8 cellular contexts compared by ENCODE assay signal in the genomic region with DNA sequence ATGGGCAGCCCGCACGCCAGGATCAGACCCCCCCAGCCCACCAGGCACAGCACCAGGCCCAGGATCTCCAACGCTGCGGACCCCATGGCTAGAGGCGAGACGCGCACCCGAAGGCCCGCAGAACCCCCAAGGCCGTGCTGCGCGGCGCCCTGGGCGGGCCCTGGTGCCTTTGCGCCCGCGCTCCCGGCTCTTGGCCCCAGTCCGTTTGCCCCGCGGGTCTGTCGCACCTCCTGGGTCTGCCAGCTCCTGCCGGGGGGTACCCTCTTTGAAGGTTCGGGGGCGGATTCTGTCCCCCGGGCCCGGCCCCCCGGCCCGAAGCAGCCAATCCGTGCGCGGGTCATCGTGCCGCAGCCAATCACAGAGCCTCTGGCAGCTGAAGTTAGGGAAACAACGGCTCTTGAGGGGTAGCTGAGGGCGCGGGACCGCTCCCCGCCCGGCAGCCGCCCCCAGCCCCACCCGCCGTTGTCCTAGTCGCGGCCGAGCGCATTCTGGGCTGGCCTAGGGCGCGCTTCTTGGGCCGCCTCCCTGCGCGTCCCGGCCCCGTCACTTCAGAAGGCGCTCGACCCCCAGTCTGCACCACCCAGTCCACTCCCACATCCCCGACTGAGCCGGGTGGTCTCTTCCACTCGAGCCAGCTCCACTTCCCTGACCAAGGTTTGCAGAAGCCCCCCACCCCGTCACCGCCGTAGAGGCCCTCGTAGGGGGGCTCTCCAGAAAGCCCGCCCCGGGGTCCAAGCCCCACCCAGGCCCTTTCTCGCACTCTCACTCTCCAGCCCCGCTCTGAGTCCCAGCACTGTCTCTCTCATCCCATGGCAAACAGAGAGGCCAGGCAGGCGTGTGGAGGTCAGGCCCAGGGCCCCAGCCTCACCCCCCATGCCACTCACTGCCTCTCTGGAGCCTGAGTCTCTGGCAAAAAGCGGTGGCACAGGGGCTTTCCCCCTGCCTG. TPM values are rescaled to one million over a fixed set of nuclear protein-coding genes. Genes with fewer than 3 reads are reported as not detected.
DNase-seq lines count a peak whose midpoint lies in the region; ATAC-seq and FAIRE-seq lines count a peak whose summit lies in the region.

A gene with protein sequence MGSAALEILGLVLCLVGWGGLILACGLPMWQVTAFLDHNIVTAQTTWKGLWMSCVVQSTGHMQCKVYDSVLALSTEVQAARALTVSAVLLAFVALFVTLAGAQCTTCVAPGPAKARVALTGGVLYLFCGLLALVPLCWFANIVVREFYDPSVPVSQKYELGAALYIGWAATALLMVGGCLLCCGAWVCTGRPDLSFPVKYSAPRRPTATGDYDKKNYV (minus strand): TSS at position 241 of the 946 bp plus-strand sequence. CDS start 155 bp downstream, at position 86.

- WGBS in small intestine, 3 donors, result 4 to 8% (median 5%) methylated on average over 54 to 69 of the region's 69 CpGs

- peak within 1 kb of the TSS; percentile 36 for H3K27ac ChIP-seq in angular gyrus (ENCODE audit: low read depth, low read length)
- H3K27ac ChIP-seq in small intestine (ENCODE audit: low read depth in 1 of 2, low read length in 1 of 2), result peak within 1 kb of the TSS in 1 of 2 donors; percentile 42

- peak within 1 kb of the TSS; percentile 28 for H3K4me3 ChIP-seq in iPS-11a (ENCODE audit: low read depth, low read length)
- peak within 1 kb of the TSS in 1 of 2 donors; percentile 23 for H3K4me3 ChIP-seq in small intestine (ENCODE audit: low read depth in 1 of 2, low read length in 2 of 2)

- ATAC-seq in GM19351 (IDR thresholded peaks at IDR 0.05; ENCODE audit: unreplicated experiment) (no peak), HG03196 (IDR thresholded peaks at IDR 0.05; ENCODE audit: unreplicated experiment) (no peak), GM18873 (IDR thresholded peaks at IDR 0.05; ENCODE audit: low FRiP score, unreplicated experiment) (no peak)

- peaks cover 3 to 20% of the 10 kb centered on the region in 2 donors for H3K27me3 ChIP-seq in small intestine (ENCODE audit: control insufficient read depth in 2 of 2, insufficient read depth in 2 of 2, low read length in 2 of 2)

- no peaks in the 10 kb centered on the region for H3K9me3 ChIP-seq in small intestine (ENCODE audit: control insufficient read depth, low read depth)

- FAIRE-seq in small intestine (lab: Jason Lieb, UNC), result no peak

- H3K36me3 ChIP-seq in small intestine (ENCODE audit: control insufficient read depth in 2 of 2, insufficient read depth in 2 of 2, low read length in 2 of 2), result no peaks in the 10 kb centered on the region

- peak; percentile 24 for DNase-seq in stimulated activated CD4-positive, alpha-beta T cell treated with anti-CD3 and anti-CD28 coated beads, Interleukin-12 subunit alpha, Interleukin-12 subunit beta, amount 100 ng/mL, for 4 hours
- no peak for DNase-seq in stimulated activated CD4-positive, alpha-beta T cell treated with anti-CD3 and anti-CD28 coated beads, Interleukin-2, amount 100 ng/mL, for 48 hours
- no peak for DNase-seq in small intestine

- no peaks in the 10 kb centered on the region for H3K4me1 ChIP-seq in small intestine (ENCODE audit: control insufficient read depth in 2 of 2, insufficient read depth in 1 of 2, low read depth in 1 of 2, low read length in 1 of 2)

RNA-seq across cellular contexts. Expression of the gene that starts here (rescaled TPM):
- 100 to 1,000 TPM in 1 of 3 donors, 10 to 100 TPM in 1, 1 to 10 TPM in 1; 3.1 to 184 (median 12.2) TPM for polyA plus RNA-seq in small intestine
